8 cellular contexts compared by ENCODE assay signal in genomic region chr2:8872821-8873432, GRCh38. TPM values are rescaled to one million over a fixed set of nuclear protein-coding genes. Genes with fewer than 3 reads are reported as not detected.
DNase-seq lines count a peak whose midpoint lies in the region; ATAC-seq and TF ChIP-seq lines count a peak whose summit lies in the region.

No MANE protein-coding gene starts in this region.

- peak; percentile 24 for DNase-seq in AG09319 (ENCODE audit: extremely low read depth, low read depth)
- DNase-seq in NCI-H2107 treated with DMSO at 0.1 percent for 48 hours (lab: John Stamatoyannopoulos, UW; ENCODE audit: unreplicated experiment): peak; percentile 62
- DNase-seq in astrocyte of the cerebellum (ENCODE audit: low read depth): peak; percentile 56
- no peak for DNase-seq in left colon
- no peak for DNase-seq in posterior cingulate gyrus
- no peak for DNase-seq in stimulated activated CD4-positive, alpha-beta T cell treated with anti-CD3 and anti-CD28 coated beads, Interleukin-2, amount 100 ng/mL, for 24 hours

- peak; percentile 61 for TF ChIP-seq CTCF in AG09319 (IDR thresholded peaks at IDR 0.05; ENCODE audit: low read depth, low read length)
- TF ChIP-seq CTCF in astrocyte of the cerebellum (IDR thresholded peaks at IDR 0.05; ENCODE audit: low read depth, low read length, missing control alignments): peak; percentile 67

- H3K4me3 ChIP-seq in astrocyte of the cerebellum (ENCODE audit: low read depth, low read length): no peak overlapping the region

- in situ Hi-C loops in astrocyte of the cerebellum (cut with HindIII; ENCODE audit: low sequenced_read_pairs): loop anchor here (25.0 kb wide), 1 partner anchor 489 kb away; no protein-coding TSS in a partner anchor

- intact Hi-C loops in left colon (cut with DNase I, micrococcal nuclease) (loop anchor here in 1 of 2 donors (5.0 kb wide), 1 partner anchor 264 kb away; no protein-coding TSS in a partner anchor), posterior cingulate gyrus (cut with DNase I) (loop anchor here (1.0 to 10.0 kb wide), 3 partner anchors 122 to 266 kb away; no protein-coding TSS in a partner anchor)

- ATAC-seq in GM18861 (IDR thresholded peaks at IDR 0.05; ENCODE audit: unreplicated experiment): peak; percentile 58
- ATAC-seq in left colon: peak; percentile 78
- no peak for ATAC-seq in GM19324 (IDR thresholded peaks at IDR 0.05; ENCODE audit: low FRiP score, unreplicated experiment)

RNA-seq across cellular contexts. Expression of gene KIDINS220, which starts 35.5 kb away (rescaled TPM):
- total RNA-seq in left colon: 10 to 100 TPM; 46.5 to 48.0 TPM

Comparison
In these comparisons a context has a peak if more than half of its experiments do, and no peak if none do; other contexts are left out.
1. DNase-seq: peak in AG09319 (single experiment), NCI-H2107 treated with DMSO at 0.1 percent for 48 hours (single experiment) and astrocyte of the cerebellum (single experiment); none in left colon (0 of 2), posterior cingulate gyrus (0 of 10) and stimulated activated CD4-positive, alpha-beta T cell treated with anti-CD3 and anti-CD28 coated beads, Interleukin-2, amount 100 ng/mL, for 24 hours (0 of 2).